Comparison of ENCODE assay signal across 8 cellular contexts in genomic region chr1:24931481-24932221, GRCh38. TPM values are rescaled to one million over a fixed set of nuclear protein-coding genes. Genes with fewer than 3 reads are reported as not detected.
A peak's percentile ranks its signal among the peaks of the same experiment; 100 is the strongest.
DNase-seq lines count a peak whose midpoint lies in the region; ATAC-seq and TF ChIP-seq lines count a peak whose summit lies in the region.

No MANE protein-coding gene starts in this region.

- no peaks in the 10 kb centered on the region for H3K9me3 ChIP-seq in HUES64 (ENCODE audit: insufficient read depth, low read depth, low read length)
- H3K9me3 ChIP-seq in colonic mucosa: no peaks in the 10 kb centered on the region

- H3K4me1 ChIP-seq in HUES64 (ENCODE audit: insufficient read depth, low read length): peaks cover 29% of the 10 kb centered on the region
- peaks cover 17% of the 10 kb centered on the region for H3K4me1 ChIP-seq in colonic mucosa

- peaks cover 4% of the 10 kb centered on the region for H3K36me3 Mint-ChIP-seq in nephron (ENCODE audit: low read depth)

- intact Hi-C loops in colonic mucosa (cut with DNase I): loop anchor here (5.0 kb wide), 3 partner anchors 106 to 271 kb away; no protein-coding TSS in a partner anchor

- no peak overlapping the region for H3K27ac ChIP-seq in HUES64 (ENCODE audit: low read depth, low read length)
- H3K27ac ChIP-seq in coronary artery: no peak overlapping the region
- no peak overlapping the region for H3K27ac ChIP-seq in colonic mucosa

- DNase-seq in D341Med (ENCODE audit: low spot score): peak; percentile 50
- DNase-seq in coronary artery (ENCODE audit: low spot score): no peak
- no peak for DNase-seq in GM20000 (ENCODE audit: low spot score)
- no peak for DNase-seq in colonic mucosa

- H3K27me3 ChIP-seq in HUES64 (ENCODE audit: insufficient read depth, low read length): peaks cover 93% of the 10 kb centered on the region
- peaks cover 70% of the 10 kb centered on the region for H3K27me3 ChIP-seq in colonic mucosa

- H3K9ac ChIP-seq in HUES64 (ENCODE audit: low read depth, low read length) (no peak overlapping the region), colonic mucosa (ENCODE audit: low read depth in 2 of 2, low read length in 2 of 2) (no peak overlapping the region)

- H3K4me1 Mint-ChIP-seq in nephron: peaks cover 23% of the 10 kb centered on the region

- no peaks in the 10 kb centered on the region for H3K9me3 Mint-ChIP-seq in nephron

- peak overlapping the region; percentile 51 for H3K4me3 ChIP-seq in HUES64 (ENCODE audit: low read length)
- H3K4me3 ChIP-seq in coronary artery: peak overlapping the region; percentile 44
- no peak overlapping the region for H3K4me3 ChIP-seq in colonic mucosa

- ATAC-seq in HG03175 (IDR thresholded peaks at IDR 0.05; ENCODE audit: unreplicated experiment): no peak
- ATAC-seq in SK-N-SH treated with all-trans-retinoic acid at 6 μM for 48 hours: no peak

- H3K36me3 ChIP-seq in HUES64 (ENCODE audit: insufficient read depth, low read length) (no peaks in the 10 kb centered on the region), colonic mucosa (no peaks in the 10 kb centered on the region)

- no peak overlapping the region for H3K27ac Mint-ChIP-seq in nephron

- WGBS in HUES64: 2% methylated on average over 63 of the region's 63 CpGs

- TF ChIP-seq CTCF in coronary artery (IDR thresholded peaks at IDR 0.05) (no peak), nephron (IDR thresholded peaks at IDR 0.05; ENCODE audit: unreplicated experiment in 3 of 3) (no peak), GM20000 (IDR thresholded peaks at IDR 0.05; ENCODE audit: extremely low read depth, missing control alignments) (no peak), colonic mucosa (IDR thresholded peaks at IDR 0.05) (no peak)

- H3K4me3 Mint-ChIP-seq in nephron: peak overlapping the region; percentile 34 to 60 (median 48)

- peaks cover 92% of the 10 kb centered on the region for H3K27me3 Mint-ChIP-seq in nephron (ENCODE audit: low read depth)

TF ChIP-seq in SK-N-SH treated with all-trans-retinoic acid at 6 μM for 48 hours, 23 proteins besides CTCF, POLR2A, EP300 and RAD21:
- TF ChIP-seq OSR1 (CRISPR knock-in tag; IDR thresholded peaks at IDR 0.05) (no peak), PATZ1 (CRISPR knock-in tag; IDR thresholded peaks at IDR 0.05; ENCODE audit: borderline replicate concordance) (no peak), ISL1 (CRISPR knock-in tag; IDR thresholded peaks at IDR 0.05) (no peak), RARB (CRISPR knock-in tag; IDR thresholded peaks at IDR 0.05) (no peak), ZNF565 (CRISPR knock-in tag; conservative IDR thresholded peaks at IDR 0.05; ENCODE audit: low read depth) (no peak), CREB5 (CRISPR knock-in tag; IDR thresholded peaks at IDR 0.05; ENCODE audit: low read depth) (no peak), POU6F1 (CRISPR knock-in tag; IDR thresholded peaks at IDR 0.05; ENCODE audit: borderline replicate concordance, low read depth) (no peak), SNAI2 (CRISPR knock-in tag; IDR thresholded peaks at IDR 0.05) (no peak), BACH2 (CRISPR knock-in tag; IDR thresholded peaks at IDR 0.05; ENCODE audit: borderline replicate concordance) (no peak), ZFP3 (CRISPR knock-in tag; IDR thresholded peaks at IDR 0.05) (no peak), TOX (CRISPR knock-in tag; IDR thresholded peaks at IDR 0.05; ENCODE audit: borderline replicate concordance) (no peak), CSDC2 (CRISPR knock-in tag; IDR thresholded peaks at IDR 0.05) (no peak), TCF4 (CRISPR knock-in tag; IDR thresholded peaks at IDR 0.05; ENCODE audit: borderline replicate concordance) (no peak), ZFP30 (CRISPR knock-in tag; IDR thresholded peaks at IDR 0.05) (no peak), ZNF70 (CRISPR knock-in tag; IDR thresholded peaks at IDR 0.05) (no peak), ESRRG (CRISPR knock-in tag; IDR thresholded peaks at IDR 0.05) (no peak), TSHZ2 (CRISPR knock-in tag; IDR thresholded peaks at IDR 0.05) (no peak)
TF ChIP-seq in SK-N-SH treated with all-trans-retinoic acid at 6 μM for 48 hours: peak in this region for 0.

RNA-seq across cellular contexts. Expression of gene RUNX3, which starts 1.6 kb away (rescaled TPM):
- polyA plus RNA-seq in HUES64 (2013, experiment 1 of 2): 0.25 TPM
- polyA plus RNA-seq in HUES64 (2013, experiment 2 of 2): 0.38 TPM
- total RNA-seq in colonic mucosa: 1 to 10 TPM; 1.6 to 3.2 TPM
